8 cellular contexts compared by ENCODE assay signal in the genomic region with DNA sequence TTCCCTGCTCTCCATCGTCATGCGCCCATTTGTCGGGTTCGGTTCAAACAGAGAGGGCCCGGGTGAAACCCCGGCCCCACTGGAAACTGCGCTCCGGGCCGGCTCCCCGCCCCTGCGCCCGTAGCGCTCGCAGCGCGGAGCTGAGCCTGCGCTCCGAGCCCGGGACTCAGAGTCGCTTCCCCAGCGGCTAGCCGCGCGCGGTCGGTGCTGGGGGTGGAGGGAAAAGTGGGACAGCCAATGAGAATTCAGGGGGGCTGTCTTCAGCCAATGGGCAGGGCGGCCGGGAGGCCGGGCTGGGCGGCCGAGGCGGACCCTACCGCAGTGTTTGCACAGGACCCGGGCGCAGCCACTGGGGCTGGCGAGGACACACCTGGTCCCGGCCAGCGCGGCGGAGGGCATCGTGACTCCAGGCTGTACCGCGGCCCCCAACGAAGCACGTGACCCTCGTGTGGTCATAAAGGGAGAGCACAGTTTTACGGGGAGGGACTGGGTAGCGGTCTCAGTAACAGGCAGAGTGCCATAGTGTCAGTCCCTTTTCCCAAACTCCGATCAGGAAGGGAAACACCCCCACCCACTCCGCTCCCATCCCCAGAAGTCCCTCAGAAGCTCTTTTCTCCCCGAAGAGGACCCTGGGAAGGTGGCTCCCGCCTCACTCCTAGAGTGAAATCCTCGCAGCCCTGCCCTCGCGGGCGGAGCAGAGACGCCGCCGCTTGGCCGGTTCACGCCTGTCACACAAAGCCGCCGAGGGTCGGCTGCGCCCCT. TPM values are rescaled to one million over a fixed set of nuclear protein-coding genes. Genes with fewer than 3 reads are reported as not detected.
DNase-seq lines count a peak whose midpoint lies in the region; ATAC-seq and TF ChIP-seq lines count a peak whose summit lies in the region.

A gene (minus strand): TSS at position 174 of the 762 bp plus-strand sequence. CDS start 153 bp downstream, at position 21.

- H3K27ac ChIP-seq in H9 (ENCODE audit: insufficient read length, low read depth, low read length) (no peak within 1 kb of the TSS), gastroesophageal sphincter (peak within 1 kb of the TSS; percentile 91 to 97 (median 92)), neutrophil (peak within 1 kb of the TSS; percentile 98), testis (peak within 1 kb of the TSS; percentile 82 to 90)

- H3K4me2 ChIP-seq in H9 (ENCODE audit: insufficient read depth, insufficient read length, low read length) (peak within 1 kb of the TSS; percentile 81), Loucy (ENCODE audit: low read depth, low read length, poor library complexity, severe bottlenecking) (peak within 1 kb of the TSS; percentile 94)

- H3F3A ChIP-seq in Loucy (ENCODE audit: low read depth): no peaks in the 10 kb centered on the region

- H3K27me3 ChIP-seq in H9 (ENCODE audit: insufficient read depth, low read length) (no peaks in the 10 kb centered on the region), Loucy (ENCODE audit: insufficient read depth, low read length, poor library complexity, severe bottlenecking) (no peaks in the 10 kb centered on the region), gastroesophageal sphincter (no peaks in the 10 kb centered on the region), neutrophil (peaks cover 46% of the 10 kb centered on the region), testis (no peaks in the 10 kb centered on the region)

- H2BK20ac ChIP-seq in H9 (ENCODE audit: low read depth, low read length, poor library complexity, severe bottlenecking): no peak within 1 kb of the TSS

- peak within 1 kb of the TSS; percentile 90 to 92 for H3K4me3 Mint-ChIP-seq in H9

- peak within 1 kb of the TSS; percentile 87 to 98 (median 97); a peak in 6 of 7 replicates for H3K27ac Mint-ChIP-seq in H9

- peak within 1 kb of the TSS; percentile 11; the same call in 1 of the 2 replicates for H3K14ac ChIP-seq in H9 (ENCODE audit: insufficient read depth, low read length)

- TF ChIP-seq POLR2A in gastroesophageal sphincter (IDR thresholded peaks at IDR 0.05) (peak; percentile 77 to 87), testis (IDR thresholded peaks at IDR 0.05) (no peak)

- H3K36me3 ChIP-seq in Loucy (ENCODE audit: insufficient read depth, low read length) (no peaks in the 10 kb centered on the region), gastroesophageal sphincter (peaks cover 0 to 3% of the 10 kb centered on the region in 2 donors), neutrophil (peaks cover 33% of the 10 kb centered on the region), testis (ENCODE audit: low read depth, missing control alignments) (no peaks in the 10 kb centered on the region)

- no peak for TF ChIP-seq CTCF in H9 (conservative IDR thresholded peaks at IDR 0.05)
- no peak for TF ChIP-seq CTCF in Loucy (conservative IDR thresholded peaks at IDR 0.05; ENCODE audit: low read length)
- TF ChIP-seq CTCF in gastroesophageal sphincter (IDR thresholded peaks at IDR 0.05): peak in 3 of 4 experiments; percentile 2 to 24 (median 4)
- TF ChIP-seq CTCF in neutrophil (IDR thresholded peaks at IDR 0.05): peak; percentile 76
- no peak for TF ChIP-seq CTCF in testis (IDR thresholded peaks at IDR 0.05)

- H3K23ac ChIP-seq in H9 (ENCODE audit: insufficient read length, low read depth, low read length): no peak within 1 kb of the TSS

- intact Hi-C loops in testis (cut with DNase I; ENCODE audit: low total_unique reads): no loop called here

- H3K4ac ChIP-seq in H9 (ENCODE audit: low read depth, low read length): no peak within 1 kb of the TSS

- no peak within 1 kb of the TSS for H2BK12ac ChIP-seq in H9 (ENCODE audit: insufficient read length, low read depth, low read length)

- no peak within 1 kb of the TSS for H4K91ac ChIP-seq in H9 (ENCODE audit: insufficient read length, low read depth, low read length)

- H2BK120ac ChIP-seq in H9 (ENCODE audit: low read depth, low read length, poor library complexity, severe bottlenecking): no peak within 1 kb of the TSS

- no peak within 1 kb of the TSS for H2BK15ac ChIP-seq in H9 (ENCODE audit: low read depth, low read length)

- no peaks in the 10 kb centered on the region for H3K36me3 Mint-ChIP-seq in H9 (ENCODE audit: insufficient read depth in 1 of 3, low read depth in 3 of 3)

- no peaks in the 10 kb centered on the region for H4K20me1 ChIP-seq in H9 (ENCODE audit: control insufficient read depth, insufficient read depth, insufficient read length)
- H4K20me1 ChIP-seq in Loucy (ENCODE audit: insufficient read depth, low read length, poor library complexity, severe bottlenecking): no peaks in the 10 kb centered on the region

- H2AK5ac ChIP-seq in H9 (ENCODE audit: insufficient read length, low read length): no peak within 1 kb of the TSS

- H3K4me1 Mint-ChIP-seq in H9: peaks cover 10 to 15% of the 10 kb centered on the region in 2 experiments

- DNase-seq in GF-D8 (lab: John Stamatoyannopoulos, UW) (peak; percentile 69), H9 (peak; percentile 96), SHP77 treated with DMSO at 0.1 percent for 48 hours (lab: John Stamatoyannopoulos, UW) (peak; percentile 86), testis (peak; percentile 89)
- DNase-seq in activated naive CD4-positive, alpha-beta T cell treated with Interleukin-2 at 50 U/mL for 16 hours: peak; percentile 80

- H3K56ac ChIP-seq in H9 (ENCODE audit: insufficient read length, low read depth, low read length): no peak within 1 kb of the TSS

- no peak within 1 kb of the TSS for H2BK5ac ChIP-seq in H9 (ENCODE audit: insufficient read length, low read length)

- H3K4me1 ChIP-seq in H9 (ENCODE audit: insufficient read depth, low read length): peaks cover 25% of the 10 kb centered on the region
- peaks cover 30% of the 10 kb centered on the region for H3K4me1 ChIP-seq in Loucy (ENCODE audit: insufficient read depth, low read length, poor library complexity, severe bottlenecking)
- peaks cover 0 to 61% (median 24%) of the 10 kb centered on the region in 3 donors for H3K4me1 ChIP-seq in gastroesophageal sphincter
- peaks cover 57 to 58% of the 10 kb centered on the region in 2 experiments for H3K4me1 ChIP-seq in neutrophil (ENCODE audit: control insufficient read depth in 1 of 2, insufficient read depth in 1 of 2, low read depth in 1 of 2, low read length in 1 of 2)
- H3K4me1 ChIP-seq in testis: peaks cover 26% of the 10 kb centered on the region

- H3K79me1 ChIP-seq in H9 (ENCODE audit: insufficient read depth, low read depth, low read length, poor library complexity, severe bottlenecking): no peaks in the 10 kb centered on the region

- H3K18ac ChIP-seq in H9 (ENCODE audit: insufficient read length, low read depth, low read length): no peak within 1 kb of the TSS

- H3K23me2 ChIP-seq in H9 (ENCODE audit: insufficient read length, low read depth, low read length, poor library complexity, severe bottlenecking): peaks cover 19% of the 10 kb centered on the region

- H4K8ac ChIP-seq in H9 (replicated peaks; ENCODE audit: insufficient read length, low read depth, low read length): no peak within 1 kb of the TSS

- no peaks in the 10 kb centered on the region for H3K9me2 ChIP-seq in Loucy (replicated peaks; ENCODE audit: low read depth, low read length)

- TF ChIP-seq EP300 in gastroesophageal sphincter (IDR thresholded peaks at IDR 0.05): no peak

- H3K9me3 Mint-ChIP-seq in H9: no peaks in the 10 kb centered on the region; a peak in 1 of 5 replicates

- H3K4me3 ChIP-seq in Loucy (ENCODE audit: low read length, poor library complexity, severe bottlenecking): peak within 1 kb of the TSS; percentile 81
- H3K4me3 ChIP-seq in gastroesophageal sphincter: peak within 1 kb of the TSS; percentile 79 to 82
- peak within 1 kb of the TSS; percentile 93 to 99 for H3K4me3 ChIP-seq in neutrophil (ENCODE audit: low read depth in 1 of 2, low read length in 1 of 2)
- H3K4me3 ChIP-seq in testis: peak within 1 kb of the TSS; percentile 66 to 74

- H2AFZ ChIP-seq in H9 (ENCODE audit: low read length) (no peak within 1 kb of the TSS), Loucy (ENCODE audit: low read length) (peak within 1 kb of the TSS; percentile 95)

- H3K9me3 ChIP-seq in H9 (ENCODE audit: control insufficient read depth, low read depth, low read length): no peaks in the 10 kb centered on the region
- no peaks in the 10 kb centered on the region for H3K9me3 ChIP-seq in Loucy (ENCODE audit: insufficient read depth, low read depth, low read length)
- H3K9me3 ChIP-seq in gastroesophageal sphincter: no peaks in the 10 kb centered on the region
- no peaks in the 10 kb centered on the region for H3K9me3 ChIP-seq in neutrophil
- no peaks in the 10 kb centered on the region for H3K9me3 ChIP-seq in testis

- no peaks in the 10 kb centered on the region; the same call in 1 of the 2 replicates for H3K79me2 ChIP-seq in H9 (ENCODE audit: insufficient read depth, low read length)
- H3K79me2 ChIP-seq in Loucy (ENCODE audit: insufficient read depth, low read length): no peaks in the 10 kb centered on the region

- H3K27me3 Mint-ChIP-seq in H9 (ENCODE audit: low read depth): peaks cover 39% of the 10 kb centered on the region

- H3T11ph ChIP-seq in H9 (ENCODE audit: low read length): no peak within 1 kb of the TSS

- H3K9ac ChIP-seq in H9 (ENCODE audit: extremely low read depth, insufficient read length, low read length): peak within 1 kb of the TSS; percentile 15
- H3K9ac ChIP-seq in Loucy (ENCODE audit: low read depth, low read length, poor library complexity, severe bottlenecking): peak within 1 kb of the TSS; percentile 90

- no peak within 1 kb of the TSS for H4K5ac ChIP-seq in H9 (ENCODE audit: insufficient read length, low read depth, low read length)

- no CpG with 5 or more reads among the region's 65 CpGs for WGBS in H9 (ENCODE audit: extremely low coverage, insufficient read length, low lambda C conversion rate)
- 0 to 13% methylated on average over 3 to 13 of the region's 65 CpGs for WGBS in gastroesophageal sphincter (ENCODE audit: low coverage in 1 of 2), 2 donors
- WGBS in testis, 2 donors: 0% methylated on average over 3 to 65 of the region's 65 CpGs

- ATAC-seq in gastroesophageal sphincter: peak; percentile 88

RNA-seq across cellular contexts. Expression of the gene that starts here (rescaled TPM):
- total RNA-seq in H9 (2021) (11.9 and 12.3 TPM in 2 replicates), gastroesophageal sphincter (10 to 100 TPM in 1 of 4 donors, 1 to 10 TPM in 3; 7.2 to 12.8 (median 8.8) TPM), testis (1 to 10 TPM; 6.7 to 8.5 TPM)
- polyA plus RNA-seq in testis (ENCODE audit: insufficient read depth, low read depth, low replicate concordance): 8.3 TPM

Comparison
In these comparisons a context has a peak if more than half of its experiments do, and no peak if none do; other contexts are left out.
1. CTCF ChIP-seq: peak in gastroesophageal sphincter (3 of 4) and neutrophil (single experiment); none in H9 (single experiment), Loucy (single experiment) and testis (0 of 3).
2. Peak in every context shown above with its lines, with median percentiles within 50 percentile points of each other: DNase-seq and H3K4me3 ChIP-seq.